8 cellular contexts compared by ENCODE assay signal in the genomic region with DNA sequence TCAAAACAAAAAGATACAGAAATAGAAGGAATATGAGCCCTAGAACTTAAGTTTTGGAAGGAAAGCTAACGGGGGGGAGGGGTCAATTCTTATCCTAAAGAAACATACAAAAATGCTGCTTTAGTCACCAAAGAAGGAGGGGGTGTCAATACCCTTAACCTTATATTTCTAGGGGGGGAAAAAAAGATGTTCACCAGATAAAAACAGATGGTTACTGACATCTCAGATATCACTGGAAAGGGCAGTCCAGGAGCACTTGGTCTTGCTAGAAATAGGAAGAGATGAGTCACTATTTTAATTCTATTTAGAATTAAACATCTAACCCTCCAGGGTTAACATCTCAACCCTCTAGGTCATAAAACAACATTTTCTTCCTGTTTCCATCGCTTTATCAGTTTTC. TPM values are rescaled to one million over a fixed set of nuclear protein-coding genes. Genes with fewer than 3 reads are reported as not detected.
A peak's percentile ranks its signal among the peaks of the same experiment; 100 is the strongest.
DNase-seq lines count a peak whose midpoint lies in the region; ATAC-seq and TF ChIP-seq lines count a peak whose summit lies in the region.

No MANE protein-coding gene starts in this region.

- H3K4me3 Mint-ChIP-seq in CD14-positive monocyte (peak overlapping the region; percentile 99), nephron (peak overlapping the region; percentile 96 to 98 (median 96))

- peaks cover 50% of the 10 kb centered on the region for H3K36me3 ChIP-seq in MG63
- H3K36me3 ChIP-seq in duodenal mucosa (ENCODE audit: control insufficient read depth in 1 of 2, insufficient read depth in 2 of 2, low read length in 2 of 2): peaks cover 5 to 27% of the 10 kb centered on the region in 2 donors

- DNase-seq in CD14-positive monocyte (ENCODE audit: low spot score): no peak
- DNase-seq in MG63: no peak
- no peak for DNase-seq in NCI-H1048 (lab: John Stamatoyannopoulos, UW)
- DNase-seq in T1000 (lab: John Stamatoyannopoulos, UW): no peak
- DNase-seq in left colon: no peak

- H3K9me3 Mint-ChIP-seq in CD14-positive monocyte: peaks cover 0 to 3% (median 0%) of the 10 kb centered on the region in 7 donors
- H3K9me3 Mint-ChIP-seq in nephron: no peaks in the 10 kb centered on the region

- H3K4me1 Mint-ChIP-seq in CD14-positive monocyte (peaks cover 59% of the 10 kb centered on the region), nephron (peaks cover 26% of the 10 kb centered on the region)

- no peak for TF ChIP-seq CTCF in CD14-positive monocyte (IDR thresholded peaks at IDR 0.05)
- TF ChIP-seq CTCF in nephron (IDR thresholded peaks at IDR 0.05; ENCODE audit: unreplicated experiment in 3 of 3): no peak

- H3K4me3 ChIP-seq in MG63 (peak overlapping the region; percentile 88), duodenal mucosa (ENCODE audit: low read depth in 1 of 2, low read length in 2 of 2) (peak overlapping the region; percentile 77 to 78)

- no peak overlapping the region for H3K27ac ChIP-seq in duodenal mucosa (ENCODE audit: low read depth, low read length)

- peaks cover 27 to 40% of the 10 kb centered on the region in 2 donors for H3K36me3 Mint-ChIP-seq in CD14-positive monocyte
- peaks cover 13% of the 10 kb centered on the region for H3K36me3 Mint-ChIP-seq in nephron (ENCODE audit: low read depth)

- no peaks in the 10 kb centered on the region; the same call in 1 of the 2 replicates for H3K9me3 ChIP-seq in MG63
- no peaks in the 10 kb centered on the region for H3K9me3 ChIP-seq in duodenal mucosa (ENCODE audit: control insufficient read depth in 1 of 2, low read length in 2 of 2)

- intact Hi-C loops in CD14-positive monocyte (cut with micrococcal nuclease) (loop anchor here in 1 of 2 donors (5.0 kb wide), 1 partner anchor 35 kb away; no protein-coding TSS in a partner anchor), left colon (cut with DNase I, micrococcal nuclease) (no loop called here)

- H3K27ac Mint-ChIP-seq in CD14-positive monocyte: peak overlapping the region; percentile 3 to 97 (median 96)
- H3K27ac Mint-ChIP-seq in nephron: peak overlapping the region; percentile 14 to 98 (median 91)

- H3K9ac ChIP-seq in duodenal mucosa (ENCODE audit: low read depth in 1 of 2, low read length in 2 of 2): peak overlapping the region in 1 of 2 donors; percentile 76

- H3K27me3 ChIP-seq in MG63 (no peaks in the 10 kb centered on the region), duodenal mucosa (ENCODE audit: control insufficient read depth in 1 of 2, insufficient read depth in 2 of 2, low read length in 2 of 2) (no peaks in the 10 kb centered on the region)

- peaks cover 32 to 34% of the 10 kb centered on the region in 2 donors for H3K4me1 ChIP-seq in duodenal mucosa (ENCODE audit: control insufficient read depth in 1 of 2, insufficient read depth in 2 of 2, low read length in 2 of 2)

- H3K27me3 Mint-ChIP-seq in CD14-positive monocyte (ENCODE audit: low read depth in 3 of 3): peaks cover 0 to 2% (median 2%) of the 10 kb centered on the region in 3 donors
- no peaks in the 10 kb centered on the region for H3K27me3 Mint-ChIP-seq in nephron (ENCODE audit: low read depth)

- ATAC-seq in GM19455 (IDR thresholded peaks at IDR 0.05; ENCODE audit: unreplicated experiment): no peak
- ATAC-seq in left colon: no peak

RNA-seq across cellular contexts. Expression of gene DIAPH1, which starts 1.7 kb away (rescaled TPM):
- polyA plus RNA-seq in CD14-positive monocyte: 10 to 100 TPM; 60.2 to 98.6 TPM
- 28.4 and 43.9 TPM in 2 replicates for total RNA-seq in MG63 (2014; rRNA removed; shearing (Covaris generic); ENCODE audit: low replicate concordance)
- total RNA-seq in left colon: 100 to 1,000 TPM; 105 to 108 TPM

RNA-seq across cellular contexts. Expression of gene HDAC3, which starts 19.5 kb away (rescaled TPM):
- polyA plus RNA-seq in CD14-positive monocyte: 10 to 100 TPM; 80.5 to 82.3 TPM
- 122 and 169 TPM in 2 replicates for total RNA-seq in MG63 (2014; rRNA removed; shearing (Covaris generic); ENCODE audit: low replicate concordance)
- total RNA-seq in left colon: 10 to 100 TPM; 37.8 to 40.5 TPM

RNA-seq across cellular contexts. Expression of gene RELL2, which starts 19.7 kb away (rescaled TPM):
- 1 to 10 TPM; 1.0 to 1.3 TPM for polyA plus RNA-seq in CD14-positive monocyte
- 13.2 and 15.1 TPM in 2 replicates for total RNA-seq in MG63 (2014; rRNA removed; shearing (Covaris generic); ENCODE audit: low replicate concordance)
- 1 to 10 TPM; 2.9 to 3.5 TPM for total RNA-seq in left colon

RNA-seq across cellular contexts. Expression of gene FCHSD1, which starts 34.1 kb away (rescaled TPM):
- 1 to 10 TPM; 3.0 to 3.4 TPM for polyA plus RNA-seq in CD14-positive monocyte
- total RNA-seq in MG63 (2014; rRNA removed; shearing (Covaris generic); ENCODE audit: low replicate concordance): 3.4 and 5.8 TPM in 2 replicates
- total RNA-seq in left colon: 10 to 100 TPM; 15.0 to 19.2 TPM
